1 cellular context compared by ENCODE assay signal in the genomic region with DNA sequence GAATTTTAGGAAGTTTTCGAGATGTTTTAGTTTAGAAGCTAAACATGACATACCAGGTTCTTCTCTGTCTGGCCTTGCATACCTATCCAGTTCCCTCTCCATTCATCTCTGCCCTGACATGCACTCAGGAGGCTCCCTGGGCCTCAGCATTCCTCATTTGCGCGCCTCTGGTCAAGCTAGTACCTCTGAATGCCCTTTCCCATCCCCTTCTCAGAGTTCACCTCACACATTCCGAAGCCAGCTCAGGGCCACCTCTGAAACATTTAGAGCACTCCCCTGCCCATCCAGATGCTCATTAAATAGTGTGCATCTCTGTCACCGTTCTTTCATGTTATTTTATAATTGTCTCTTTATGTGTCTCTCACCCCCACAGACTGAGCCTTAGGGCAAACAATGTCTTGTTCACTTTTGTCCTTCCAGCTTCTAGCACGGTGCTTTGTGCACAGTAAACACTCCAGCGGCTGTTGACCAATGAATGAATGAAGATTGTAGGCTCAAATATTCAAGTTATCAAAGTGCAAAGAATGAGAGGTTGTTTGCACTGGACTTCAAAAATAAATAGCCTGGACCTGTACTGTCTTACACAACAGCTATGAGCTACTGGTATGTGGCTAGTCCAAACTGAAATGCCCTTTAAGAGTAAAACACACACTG.
TF ChIP-seq lines count a peak whose summit lies in the region.

No MANE protein-coding gene starts in this region.

TF ChIP-seq in GM23338, 12 proteins besides CTCF, POLR2A, EP300 and RAD21 (continued from another document):
- TF ChIP-seq, protein P1, sequence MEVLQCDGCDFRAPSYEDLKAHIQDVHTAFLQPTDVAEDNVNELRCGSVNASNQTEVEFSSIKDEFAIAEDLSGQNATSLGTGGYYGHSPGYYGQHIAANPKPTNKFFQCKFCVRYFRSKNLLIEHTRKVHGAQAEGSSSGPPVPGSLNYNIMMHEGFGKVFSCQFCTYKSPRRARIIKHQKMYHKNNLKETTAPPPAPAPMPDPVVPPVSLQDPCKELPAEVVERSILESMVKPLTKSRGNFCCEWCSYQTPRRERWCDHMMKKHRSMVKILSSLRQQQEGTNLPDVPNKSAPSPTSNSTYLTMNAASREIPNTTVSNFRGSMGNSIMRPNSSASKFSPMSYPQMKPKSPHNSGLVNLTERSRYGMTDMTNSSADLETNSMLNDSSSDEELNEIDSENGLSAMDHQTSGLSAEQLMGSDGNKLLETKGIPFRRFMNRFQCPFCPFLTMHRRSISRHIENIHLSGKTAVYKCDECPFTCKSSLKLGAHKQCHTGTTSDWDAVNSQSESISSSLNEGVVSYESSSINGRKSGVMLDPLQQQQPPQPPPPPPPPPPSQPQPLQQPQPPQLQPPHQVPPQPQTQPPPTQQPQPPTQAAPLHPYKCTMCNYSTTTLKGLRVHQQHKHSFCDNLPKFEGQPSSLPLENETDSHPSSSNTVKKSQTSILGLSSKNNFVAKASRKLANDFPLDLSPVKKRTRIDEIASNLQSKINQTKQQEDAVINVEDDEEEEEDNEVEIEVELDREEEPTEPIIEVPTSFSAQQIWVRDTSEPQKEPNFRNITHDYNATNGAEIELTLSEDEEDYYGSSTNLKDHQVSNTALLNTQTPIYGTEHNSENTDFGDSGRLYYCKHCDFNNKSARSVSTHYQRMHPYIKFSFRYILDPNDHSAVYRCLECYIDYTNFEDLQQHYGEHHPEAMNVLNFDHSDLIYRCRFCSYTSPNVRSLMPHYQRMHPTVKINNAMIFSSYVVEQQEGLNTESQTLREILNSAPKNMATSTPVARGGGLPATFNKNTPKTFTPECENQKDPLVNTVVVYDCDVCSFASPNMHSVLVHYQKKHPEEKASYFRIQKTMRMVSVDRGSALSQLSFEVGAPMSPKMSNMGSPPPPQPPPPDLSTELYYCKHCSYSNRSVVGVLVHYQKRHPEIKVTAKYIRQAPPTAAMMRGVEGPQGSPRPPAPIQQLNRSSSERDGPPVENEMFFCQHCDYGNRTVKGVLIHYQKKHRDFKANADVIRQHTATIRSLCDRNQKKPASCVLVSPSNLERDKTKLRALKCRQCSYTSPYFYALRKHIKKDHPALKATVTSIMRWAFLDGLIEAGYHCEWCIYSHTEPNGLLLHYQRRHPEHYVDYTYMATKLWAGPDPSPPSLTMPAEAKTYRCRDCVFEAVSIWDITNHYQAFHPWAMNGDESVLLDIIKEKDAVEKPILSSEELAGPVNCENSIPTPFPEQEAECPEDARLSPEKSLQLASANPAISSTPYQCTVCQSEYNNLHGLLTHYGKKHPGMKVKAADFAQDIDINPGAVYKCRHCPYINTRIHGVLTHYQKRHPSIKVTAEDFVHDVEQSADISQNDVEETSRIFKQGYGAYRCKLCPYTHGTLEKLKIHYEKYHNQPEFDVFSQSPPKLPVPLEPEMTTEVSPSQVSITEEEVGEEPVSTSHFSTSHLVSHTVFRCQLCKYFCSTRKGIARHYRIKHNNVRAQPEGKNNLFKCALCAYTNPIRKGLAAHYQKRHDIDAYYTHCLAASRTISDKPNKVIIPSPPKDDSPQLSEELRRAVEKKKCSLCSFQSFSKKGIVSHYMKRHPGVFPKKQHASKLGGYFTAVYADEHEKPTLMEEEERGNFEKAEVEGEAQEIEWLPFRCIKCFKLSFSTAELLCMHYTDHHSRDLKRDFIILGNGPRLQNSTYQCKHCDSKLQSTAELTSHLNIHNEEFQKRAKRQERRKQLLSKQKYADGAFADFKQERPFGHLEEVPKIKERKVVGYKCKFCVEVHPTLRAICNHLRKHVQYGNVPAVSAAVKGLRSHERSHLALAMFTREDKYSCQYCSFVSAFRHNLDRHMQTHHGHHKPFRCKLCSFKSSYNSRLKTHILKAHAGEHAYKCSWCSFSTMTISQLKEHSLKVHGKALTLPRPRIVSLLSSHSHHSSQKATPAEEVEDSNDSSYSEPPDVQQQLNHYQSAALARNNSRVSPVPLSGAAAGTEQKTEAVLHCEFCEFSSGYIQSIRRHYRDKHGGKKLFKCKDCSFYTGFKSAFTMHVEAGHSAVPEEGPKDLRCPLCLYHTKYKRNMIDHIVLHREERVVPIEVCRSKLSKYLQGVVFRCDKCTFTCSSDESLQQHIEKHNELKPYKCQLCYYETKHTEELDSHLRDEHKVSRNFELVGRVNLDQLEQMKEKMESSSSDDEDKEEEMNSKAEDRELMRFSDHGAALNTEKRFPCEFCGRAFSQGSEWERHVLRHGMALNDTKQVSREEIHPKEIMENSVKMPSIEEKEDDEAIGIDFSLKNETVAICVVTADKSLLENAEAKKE (CRISPR knock-in tag; IDR thresholded peaks at IDR 0.05) = no peak
- peak; percentile 42; the same call in 1 of the 2 replicates for TF ChIP-seq POLR2AphosphoS5 (IDR thresholded peaks at IDR 0.05; ENCODE audit: low read depth)
